1 cellular context compared by ENCODE assay signal in genomic region chr14:52552063-52552988, GRCh38.
TF ChIP-seq lines count a peak whose summit lies in the region.

Gene GPR137C, plus strand, starts transcription at chr14:52552836. Its CDS starts 312 bp downstream, at chr14:52553148.
Gene TXNDC16, minus strand, starts transcription at chr14:52552505. Its CDS starts 8,948 bp downstream, at chr14:52543557.

TF ChIP-seq in HepG2, 621 proteins besides CTCF, POLR2A, EP300 and RAD21 (continued from another document and continues in another):
- TF ChIP-seq ZNF383 (CRISPR knock-in tag; IDR thresholded peaks at IDR 0.05; ENCODE audit: borderline replicate concordance) (no peak), ZNF710 (CRISPR knock-in tag; IDR thresholded peaks at IDR 0.05; ENCODE audit: borderline replicate concordance) (no peak), PHF5A (CRISPR knock-in tag; IDR thresholded peaks at IDR 0.05; ENCODE audit: low read depth, unreplicated experiment) (no peak), IRF1 (CRISPR knock-in tag; IDR thresholded peaks at IDR 0.05; ENCODE audit: low read depth) (no peak; the same call in 1 of the 2 replicates), MIER2 (CRISPR knock-in tag; IDR thresholded peaks at IDR 0.05) (no peak), ZSCAN20 (CRISPR knock-in tag; IDR thresholded peaks at IDR 0.05; ENCODE audit: borderline replicate concordance) (no peak), ZNF546 (CRISPR knock-in tag; conservative IDR thresholded peaks at IDR 0.05) (peak; percentile 74; the same call in 1 of the 2 replicates), SYNCRIP (IDR thresholded peaks at IDR 0.05; ENCODE audit: insufficient read depth, low read depth, low read length) (no peak), ZNF512B (CRISPR knock-in tag; IDR thresholded peaks at IDR 0.05; ENCODE audit: borderline replicate concordance) (no peak), ZNF580 (CRISPR knock-in tag; IDR thresholded peaks at IDR 0.05; ENCODE audit: borderline replicate concordance, low read depth) (peak; percentile 83; the same call in 1 of the 2 replicates), RNF219 (CRISPR knock-in tag; IDR thresholded peaks at IDR 0.05) (no peak), IKZF1 (IDR thresholded peaks at IDR 0.05) (no peak), ZBTB3 (CRISPR knock-in tag; IDR thresholded peaks at IDR 0.05; ENCODE audit: borderline replicate concordance, low read depth) (no peak), XRCC5 (optimal IDR thresholded peaks at IDR 0.05; ENCODE audit: low read length) (no peak), ZNF570 (CRISPR knock-in tag; IDR thresholded peaks at IDR 0.05; ENCODE audit: borderline replicate concordance) (no peak), HNRNPLL (IDR thresholded peaks at IDR 0.05; ENCODE audit: low read depth, low read length, poor library complexity, severe bottlenecking) (peak; percentile 65), MEIS1 (CRISPR knock-in tag; IDR thresholded peaks at IDR 0.05; ENCODE audit: borderline replicate concordance) (no peak), ATF5 (CRISPR knock-in tag; IDR thresholded peaks at IDR 0.05; ENCODE audit: low read depth) (no peak), PLRG1 (conservative IDR thresholded peaks at IDR 0.05) (no peak), ZBTB46 (CRISPR knock-in tag; IDR thresholded peaks at IDR 0.05; ENCODE audit: borderline replicate concordance) (no peak), ZNF607 (CRISPR knock-in tag; IDR thresholded peaks at IDR 0.05; ENCODE audit: borderline replicate concordance) (peak; percentile 82; the same call in 1 of the 2 replicates), ZNF510 (CRISPR knock-in tag; IDR thresholded peaks at IDR 0.05; ENCODE audit: low read depth) (no peak), YY1 (IDR thresholded peaks at IDR 0.05; ENCODE audit: insufficient read depth, insufficient replicate concordance, low read depth, low read length) (no peak), NRL (CRISPR knock-in tag; IDR thresholded peaks at IDR 0.05; ENCODE audit: borderline replicate concordance) (peak; percentile 81; the same call in 1 of the 2 replicates), GPBP1L1 (CRISPR knock-in tag; IDR thresholded peaks at IDR 0.05) (no peak), KDM3A (CRISPR knock-in tag; IDR thresholded peaks at IDR 0.05; ENCODE audit: low read depth) (no peak), PCBP2 (optimal IDR thresholded peaks at IDR 0.05; ENCODE audit: low read depth, low read length, poor library complexity, severe bottlenecking) (no peak), ZXDC (CRISPR knock-in tag; IDR thresholded peaks at IDR 0.05) (no peak; the same call in 1 of the 2 replicates), SP5 (CRISPR knock-in tag; IDR thresholded peaks at IDR 0.05; ENCODE audit: borderline replicate concordance, low read depth) (peak; percentile 61; the same call in 1 of the 2 replicates), RNF2 (conservative IDR thresholded peaks at IDR 0.05; ENCODE audit: low read depth) (peak; percentile 79; the same call in 1 of the 2 replicates), SCMH1 (CRISPR knock-in tag; IDR thresholded peaks at IDR 0.05; ENCODE audit: borderline replicate concordance) (no peak), ZIK1 (CRISPR knock-in tag; IDR thresholded peaks at IDR 0.05; ENCODE audit: borderline replicate concordance, low read depth) (peak; percentile 75; the same call in 1 of the 2 replicates), GRHL1 (CRISPR knock-in tag; conservative IDR thresholded peaks at IDR 0.05) (no peak), NFATC3 (CRISPR knock-in tag; IDR thresholded peaks at IDR 0.05) (peak; percentile 66; the same call in 1 of the 2 replicates), KAT8 (CRISPR knock-in tag; IDR thresholded peaks at IDR 0.05) (peak; percentile 67), REPIN1 (CRISPR knock-in tag; IDR thresholded peaks at IDR 0.05; ENCODE audit: borderline replicate concordance, low read depth) (no peak), SOX5 (CRISPR knock-in tag; IDR thresholded peaks at IDR 0.05; ENCODE audit: borderline replicate concordance) (peak; percentile 18; the same call in 1 of the 2 replicates), TCF12 (IDR thresholded peaks at IDR 0.05) (no peak), TCF12 (CRISPR knock-in tag; IDR thresholded peaks at IDR 0.05) (no peak), ZNF275 (CRISPR knock-in tag; IDR thresholded peaks at IDR 0.05; ENCODE audit: borderline replicate concordance) (peak; percentile 78), DDIT3 (CRISPR knock-in tag; IDR thresholded peaks at IDR 0.05) (no peak), ZFAT (CRISPR knock-in tag; conservative IDR thresholded peaks at IDR 0.05) (no peak), FOXK1 (CRISPR knock-in tag; IDR thresholded peaks at IDR 0.05; ENCODE audit: borderline replicate concordance, low read depth) (peak; percentile 78; the same call in 1 of the 2 replicates)
